Comparison of ENCODE assay signal across 1 cellular context in genomic region chr14:64942531-64943111, GRCh38.
TF ChIP-seq lines count a peak whose summit lies in the region.

Gene GPX2, minus strand, starts transcription at chr14:64942745. Its CDS starts 19 bp downstream, at chr14:64942726.

TF ChIP-seq in HepG2, 621 proteins besides CTCF, POLR2A, EP300 and RAD21 (continued from another document and continues in another):
- TF ChIP-seq FOXP4 (CRISPR knock-in tag; IDR thresholded peaks at IDR 0.05) (peak; percentile 92), NFYB (CRISPR knock-in tag; IDR thresholded peaks at IDR 0.05) (0 out of 2 replicates have a peak, but pooled peaks have one; percentile 9), ZNF790 (CRISPR knock-in tag; IDR thresholded peaks at IDR 0.05; ENCODE audit: borderline replicate concordance) (no peak), HNF4G (IDR thresholded peaks at IDR 0.05; ENCODE audit: borderline replicate concordance, low read depth, low read length) (no peak), HNF4G (CRISPR knock-in tag; IDR thresholded peaks at IDR 0.05; ENCODE audit: borderline replicate concordance, low read depth) (no peak), BRD4 (CRISPR knock-in tag; IDR thresholded peaks at IDR 0.05) (0 out of 2 replicates have a peak, but pooled peaks have one; percentile 57), ZNF562 (CRISPR knock-in tag; IDR thresholded peaks at IDR 0.05; ENCODE audit: borderline replicate concordance) (no peak), PCBP1 (IDR thresholded peaks at IDR 0.05; ENCODE audit: borderline replicate concordance, low read depth, low read length) (no peak), ZNF33B (CRISPR knock-in tag; IDR thresholded peaks at IDR 0.05) (no peak), HES4 (CRISPR knock-in tag; IDR thresholded peaks at IDR 0.05; ENCODE audit: borderline replicate concordance) (no peak), CREM (IDR thresholded peaks at IDR 0.05) (peak; percentile 86), CREM (CRISPR knock-in tag; IDR thresholded peaks at IDR 0.05) (no peak), ZNF567 (CRISPR knock-in tag; IDR thresholded peaks at IDR 0.05; ENCODE audit: borderline replicate concordance) (no peak), KAT7 (CRISPR knock-in tag; IDR thresholded peaks at IDR 0.05; ENCODE audit: borderline replicate concordance) (0 out of 2 replicates have a peak, but pooled peaks have one; percentile 29), DRAP1 (CRISPR knock-in tag; IDR thresholded peaks at IDR 0.05) (peak; percentile 97), BORCS8-MEF2B (CRISPR knock-in tag; IDR thresholded peaks at IDR 0.05) (no peak), ZNF674 (CRISPR knock-in tag; IDR thresholded peaks at IDR 0.05; ENCODE audit: low read depth) (no peak), SRF (IDR thresholded peaks at IDR 0.05; ENCODE audit: low read depth, low read length) (no peak), RELA (CRISPR knock-in tag; IDR thresholded peaks at IDR 0.05) (no peak), E2F5 (CRISPR knock-in tag; conservative IDR thresholded peaks at IDR 0.05) (no peak), SP140L (CRISPR knock-in tag; IDR thresholded peaks at IDR 0.05; ENCODE audit: borderline replicate concordance) (no peak), SRSF4 (IDR thresholded peaks at IDR 0.05; ENCODE audit: low read depth, low read length, poor library complexity, severe bottlenecking) (no peak), NBN (conservative IDR thresholded peaks at IDR 0.05) (no peak), TIGD3 (CRISPR knock-in tag; IDR thresholded peaks at IDR 0.05; ENCODE audit: borderline replicate concordance) (no peak), HDAC2 (CRISPR knock-in tag; IDR thresholded peaks at IDR 0.05) (peak; percentile 82), MIER3 (CRISPR knock-in tag; IDR thresholded peaks at IDR 0.05; ENCODE audit: borderline replicate concordance) (peak; percentile 19; the same call in 1 of the 2 replicates), TFE3 (CRISPR knock-in tag; IDR thresholded peaks at IDR 0.05) (peak; percentile 47; the same call in 1 of the 2 replicates), POLR2AphosphoS5 (IDR thresholded peaks at IDR 0.05; ENCODE audit: low read depth, low read length) (peak; percentile 93), ZNF10 (CRISPR knock-in tag; IDR thresholded peaks at IDR 0.05; ENCODE audit: borderline replicate concordance, low read depth) (no peak), NFE2 (CRISPR knock-in tag; IDR thresholded peaks at IDR 0.05) (peak; percentile 98), XRCC5 (optimal IDR thresholded peaks at IDR 0.05; ENCODE audit: low read length) (peak; percentile 28), ZFYVE20 (CRISPR knock-in tag; IDR thresholded peaks at IDR 0.05; ENCODE audit: borderline replicate concordance, low read depth) (no peak), ATF6 (CRISPR knock-in tag; conservative IDR thresholded peaks at IDR 0.05) (no peak), SMC3 (IDR thresholded peaks at IDR 0.05; ENCODE audit: low read length) (no peak), ZNF335 (CRISPR knock-in tag; IDR thresholded peaks at IDR 0.05) (0 out of 2 replicates have a peak, but pooled peaks have one; percentile 55), ZNF180 (CRISPR knock-in tag; IDR thresholded peaks at IDR 0.05; ENCODE audit: borderline replicate concordance, low read depth) (no peak), PAX8 (CRISPR knock-in tag; IDR thresholded peaks at IDR 0.05; ENCODE audit: borderline replicate concordance) (no peak), ZBTB25 (CRISPR knock-in tag; IDR thresholded peaks at IDR 0.05) (no peak), ZNF841 (CRISPR knock-in tag; IDR thresholded peaks at IDR 0.05; ENCODE audit: borderline replicate concordance) (no peak), ZNF7 (CRISPR knock-in tag; IDR thresholded peaks at IDR 0.05) (no peak), KLF15 (CRISPR knock-in tag; IDR thresholded peaks at IDR 0.05; ENCODE audit: borderline replicate concordance) (no peak)
- TF ChIP-seq, protein P1, sequence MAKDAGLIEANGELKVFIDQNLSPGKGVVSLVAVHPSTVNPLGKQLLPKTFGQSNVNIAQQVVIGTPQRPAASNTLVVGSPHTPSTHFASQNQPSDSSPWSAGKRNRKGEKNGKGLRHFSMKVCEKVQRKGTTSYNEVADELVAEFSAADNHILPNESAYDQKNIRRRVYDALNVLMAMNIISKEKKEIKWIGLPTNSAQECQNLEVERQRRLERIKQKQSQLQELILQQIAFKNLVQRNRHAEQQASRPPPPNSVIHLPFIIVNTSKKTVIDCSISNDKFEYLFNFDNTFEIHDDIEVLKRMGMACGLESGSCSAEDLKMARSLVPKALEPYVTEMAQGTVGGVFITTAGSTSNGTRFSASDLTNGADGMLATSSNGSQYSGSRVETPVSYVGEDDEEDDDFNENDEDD (CRISPR knock-in tag; IDR thresholded peaks at IDR 0.05; ENCODE audit: borderline replicate concordance), result no peak
- TF ChIP-seq, protein P2, sequence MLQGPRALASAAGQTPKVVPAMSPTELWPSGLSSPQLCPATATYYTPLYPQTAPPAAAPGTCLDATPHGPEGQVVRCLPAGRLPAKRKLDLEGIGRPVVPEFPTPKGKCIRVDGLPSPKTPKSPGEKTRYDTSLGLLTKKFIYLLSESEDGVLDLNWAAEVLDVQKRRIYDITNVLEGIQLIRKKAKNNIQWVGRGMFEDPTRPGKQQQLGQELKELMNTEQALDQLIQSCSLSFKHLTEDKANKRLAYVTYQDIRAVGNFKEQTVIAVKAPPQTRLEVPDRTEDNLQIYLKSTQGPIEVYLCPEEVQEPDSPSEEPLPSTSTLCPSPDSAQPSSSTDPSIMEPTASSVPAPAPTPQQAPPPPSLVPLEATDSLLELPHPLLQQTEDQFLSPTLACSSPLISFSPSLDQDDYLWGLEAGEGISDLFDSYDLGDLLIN (CRISPR knock-in tag; IDR thresholded peaks at IDR 0.05; ENCODE audit: borderline replicate concordance), result no peak
- TF ChIP-seq, protein P3, sequence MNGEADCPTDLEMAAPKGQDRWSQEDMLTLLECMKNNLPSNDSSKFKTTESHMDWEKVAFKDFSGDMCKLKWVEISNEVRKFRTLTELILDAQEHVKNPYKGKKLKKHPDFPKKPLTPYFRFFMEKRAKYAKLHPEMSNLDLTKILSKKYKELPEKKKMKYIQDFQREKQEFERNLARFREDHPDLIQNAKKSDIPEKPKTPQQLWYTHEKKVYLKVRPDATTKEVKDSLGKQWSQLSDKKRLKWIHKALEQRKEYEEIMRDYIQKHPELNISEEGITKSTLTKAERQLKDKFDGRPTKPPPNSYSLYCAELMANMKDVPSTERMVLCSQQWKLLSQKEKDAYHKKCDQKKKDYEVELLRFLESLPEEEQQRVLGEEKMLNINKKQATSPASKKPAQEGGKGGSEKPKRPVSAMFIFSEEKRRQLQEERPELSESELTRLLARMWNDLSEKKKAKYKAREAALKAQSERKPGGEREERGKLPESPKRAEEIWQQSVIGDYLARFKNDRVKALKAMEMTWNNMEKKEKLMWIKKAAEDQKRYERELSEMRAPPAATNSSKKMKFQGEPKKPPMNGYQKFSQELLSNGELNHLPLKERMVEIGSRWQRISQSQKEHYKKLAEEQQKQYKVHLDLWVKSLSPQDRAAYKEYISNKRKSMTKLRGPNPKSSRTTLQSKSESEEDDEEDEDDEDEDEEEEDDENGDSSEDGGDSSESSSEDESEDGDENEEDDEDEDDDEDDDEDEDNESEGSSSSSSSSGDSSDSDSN (CRISPR knock-in tag; IDR thresholded peaks at IDR 0.05), result 0 out of 2 replicates have a peak, but pooled peaks have one; percentile 27
- TF ChIP-seq, protein P4, sequence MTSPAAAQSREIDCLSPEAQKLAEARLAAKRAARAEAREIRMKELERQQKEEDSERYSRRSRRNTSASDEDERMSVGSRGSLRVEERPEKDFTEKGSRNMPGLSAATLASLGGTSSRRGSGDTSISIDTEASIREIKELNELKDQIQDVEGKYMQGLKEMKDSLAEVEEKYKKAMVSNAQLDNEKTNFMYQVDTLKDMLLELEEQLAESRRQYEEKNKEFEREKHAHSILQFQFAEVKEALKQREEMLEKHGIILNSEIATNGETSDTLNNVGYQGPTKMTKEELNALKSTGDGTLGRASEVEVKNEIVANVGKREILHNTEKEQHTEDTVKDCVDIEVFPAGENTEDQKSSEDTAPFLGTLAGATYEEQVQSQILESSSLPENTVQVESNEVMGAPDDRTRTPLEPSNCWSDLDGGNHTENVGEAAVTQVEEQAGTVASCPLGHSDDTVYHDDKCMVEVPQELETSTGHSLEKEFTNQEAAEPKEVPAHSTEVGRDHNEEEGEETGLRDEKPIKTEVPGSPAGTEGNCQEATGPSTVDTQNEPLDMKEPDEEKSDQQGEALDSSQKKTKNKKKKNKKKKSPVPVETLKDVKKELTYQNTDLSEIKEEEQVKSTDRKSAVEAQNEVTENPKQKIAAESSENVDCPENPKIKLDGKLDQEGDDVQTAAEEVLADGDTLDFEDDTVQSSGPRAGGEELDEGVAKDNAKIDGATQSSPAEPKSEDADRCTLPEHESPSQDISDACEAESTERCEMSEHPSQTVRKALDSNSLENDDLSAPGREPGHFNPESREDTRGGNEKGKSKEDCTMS (CRISPR knock-in tag; conservative IDR thresholded peaks at IDR 0.05), result no peak
- TF ChIP-seq, protein P5, sequence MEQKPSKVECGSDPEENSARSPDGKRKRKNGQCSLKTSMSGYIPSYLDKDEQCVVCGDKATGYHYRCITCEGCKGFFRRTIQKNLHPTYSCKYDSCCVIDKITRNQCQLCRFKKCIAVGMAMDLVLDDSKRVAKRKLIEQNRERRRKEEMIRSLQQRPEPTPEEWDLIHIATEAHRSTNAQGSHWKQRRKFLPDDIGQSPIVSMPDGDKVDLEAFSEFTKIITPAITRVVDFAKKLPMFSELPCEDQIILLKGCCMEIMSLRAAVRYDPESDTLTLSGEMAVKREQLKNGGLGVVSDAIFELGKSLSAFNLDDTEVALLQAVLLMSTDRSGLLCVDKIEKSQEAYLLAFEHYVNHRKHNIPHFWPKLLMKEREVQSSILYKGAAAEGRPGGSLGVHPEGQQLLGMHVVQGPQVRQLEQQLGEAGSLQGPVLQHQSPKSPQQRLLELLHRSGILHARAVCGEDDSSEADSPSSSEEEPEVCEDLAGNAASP (CRISPR knock-in tag; IDR thresholded peaks at IDR 0.05; ENCODE audit: borderline replicate concordance), result peak; percentile 73; the same call in 1 of the 2 replicates
